23 cellular contexts compared by ENCODE assay signal in the genomic region with DNA sequence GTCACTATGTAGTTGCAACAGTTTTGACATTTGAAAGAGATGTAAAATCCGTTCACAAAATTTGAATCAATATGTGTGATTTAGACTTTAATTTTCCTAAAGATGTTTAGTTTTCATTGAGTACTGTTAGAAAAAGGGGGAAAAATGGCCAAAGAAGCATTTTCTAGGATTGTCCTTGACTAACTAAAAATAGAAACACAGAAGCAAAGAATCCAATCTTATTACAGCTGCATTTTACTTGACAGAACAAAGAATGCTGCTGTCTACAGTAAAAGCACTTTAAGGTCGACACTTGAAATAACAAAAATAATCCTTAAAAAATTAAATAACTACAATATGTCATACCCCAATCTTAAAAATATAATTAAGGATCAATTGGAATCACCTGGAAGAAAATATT. TPM values are rescaled to one million over a fixed set of nuclear protein-coding genes. Genes with fewer than 3 reads are reported as not detected.
A peak's percentile ranks its signal among the peaks of the same experiment; 100 is the strongest.
DNase-seq lines count a peak whose midpoint lies in the region; ATAC-seq and TF ChIP-seq lines count a peak whose summit lies in the region.
"Had no signal": no experiment of that assay in that cellular context is flagged by ENCODE, and none has a peak within 500 bp of the region (broad histone marks: within the 10 kb centered on the region; RNA-seq: fewer than 3 reads in every experiment).

No MANE protein-coding gene starts in this region.

- no peak for TF ChIP-seq POLR2A in heart left ventricle (IDR thresholded peaks at IDR 0.05)

- H3K4me3 ChIP-seq in cardiac muscle cell (no peak overlapping the region), heart left ventricle (no peak overlapping the region), hepatocyte (no peak overlapping the region), neuron (ENCODE audit: low read length) (no peak overlapping the region)
- H3K4me3 ChIP-seq: K562, MG63, SJSA1 had no signal

- peak overlapping the region; percentile 8 for H3K4me2 ChIP-seq in hepatocyte

- peak overlapping the region; percentile 5 for H3K27ac ChIP-seq in cardiac muscle cell
- H3K27ac ChIP-seq in heart left ventricle = no peak overlapping the region
- no peak overlapping the region for H3K27ac ChIP-seq in hepatocyte
- H3K27ac ChIP-seq: 22Rv1, SJSA1 had no signal

- H3K27me3 ChIP-seq in cardiac muscle cell (no peaks in the 10 kb centered on the region), heart left ventricle (no peaks in the 10 kb centered on the region), hepatocyte (no peaks in the 10 kb centered on the region), neuron (ENCODE audit: insufficient read depth, low read length) (no peaks in the 10 kb centered on the region)

- DNase-seq in cardiac muscle cell (ENCODE audit: low read depth in 1 of 2, low spot score in 1 of 2) (no peak), heart left ventricle (no peak), hepatocyte (ENCODE audit: low spot score) (no peak), ACHN (no peak), NCI-H2107 (lab: John Stamatoyannopoulos, UW) (no peak)
- DNase-seq: AML-193; C1 segment of cervical spinal cord; CD8-positive, alpha-beta T cell; DMS153; MG63; NCI-H1694 treated with DMSO at 0.1 percent for 48 hours; NCI-H2081 treated with DMSO at 0.1 percent for 48 hours; NCI-H446; NCI-H526 had no signal

- no peak overlapping the region for H2AFZ ChIP-seq in hepatocyte
- peak overlapping the region; percentile 62 for H2AFZ ChIP-seq in neuron (ENCODE audit: low read depth, low read length)

- H3K9me2 ChIP-seq in hepatocyte (replicated peaks; ENCODE audit: insufficient read depth) = no peaks in the 10 kb centered on the region

- H3K36me3 ChIP-seq in cardiac muscle cell (no peaks in the 10 kb centered on the region), heart left ventricle (no peaks in the 10 kb centered on the region), hepatocyte (replicated peaks; ENCODE audit: insufficient read depth, low read depth) (no peaks in the 10 kb centered on the region), neuron (ENCODE audit: insufficient read depth, low read length) (no peaks in the 10 kb centered on the region)
- H3K36me3 ChIP-seq: MG63, SJSA1 had no signal

- H3K9me3 ChIP-seq in cardiac muscle cell (ENCODE audit: low read depth) = no peaks in the 10 kb centered on the region
- H3K9me3 ChIP-seq in heart left ventricle = no peaks in the 10 kb centered on the region
- H3K9me3 ChIP-seq in hepatocyte (ENCODE audit: low read depth) = no peaks in the 10 kb centered on the region
- H3K9me3 ChIP-seq in neuron (ENCODE audit: low read length) = no peaks in the 10 kb centered on the region
- H3K9me3 ChIP-seq: MG63, SJSA1 had no signal

- H3K4me1 ChIP-seq in cardiac muscle cell (ENCODE audit: low read depth) = peaks cover 28% of the 10 kb centered on the region
- H3K4me1 ChIP-seq in heart left ventricle = peaks cover 0 to 14% (median 0%) of the 10 kb centered on the region in 12 donors
- H3K4me1 ChIP-seq in hepatocyte (ENCODE audit: insufficient read depth) = peaks cover 27% of the 10 kb centered on the region
- peaks cover 31% of the 10 kb centered on the region for H3K4me1 ChIP-seq in neuron (ENCODE audit: insufficient read depth, low read length)
- H3K4me1 ChIP-seq: SJSA1 had no signal

- no peaks in the 10 kb centered on the region for H3K79me2 ChIP-seq in hepatocyte

- no peak for ATAC-seq in heart left ventricle
- no peak for ATAC-seq in GM21528 (IDR thresholded peaks at IDR 0.05; ENCODE audit: low FRiP score, unreplicated experiment)
- ATAC-seq in HG03457 (IDR thresholded peaks at IDR 0.05; ENCODE audit: unreplicated experiment) = no peak
- ATAC-seq: CD8-positive, alpha-beta T cell; HepG2; K562; Right ventricle myocardium inferior had no signal

- intact Hi-C loops in heart left ventricle (cut with DNase I) = no loop called here

- WGBS in heart left ventricle, 4 donors = 61 to 70% (median 68%) methylated on average over 2 of the region's 2 CpGs
- 59% methylated on average over 2 of the region's 2 CpGs for WGBS in hepatocyte (ENCODE audit: low lambda C conversion rate, missing lambda C conversion rate)

- TF ChIP-seq CTCF in cardiac muscle cell (IDR thresholded peaks at IDR 0.05; ENCODE audit: low read depth, low read length) (no peak), heart left ventricle (IDR thresholded peaks at IDR 0.05) (no peak), hepatocyte (IDR thresholded peaks at IDR 0.05; ENCODE audit: poor library complexity) (no peak)

- in situ Hi-C loops in ACHN (cut with HindIII; ENCODE audit: low pct_ligation_motif_present, low pct_unique_long_range_greater_than_20kb, low sequenced_read_pairs) = no loop called here

- H4K20me1 ChIP-seq in hepatocyte (ENCODE audit: insufficient read depth, poor library complexity, severe bottlenecking) = no peaks in the 10 kb centered on the region

RNA-seq across cellular contexts. Expression of gene FRZB, which starts 48.9 kb away (rescaled TPM):
- total RNA-seq in cardiac muscle cell (9.6 and 12.3 TPM in 2 replicates), heart left ventricle (1 to 10 TPM in 6 of 9 donors, under 1 TPM in 3; 0.31 to 5.5 (median 1.9) TPM), hepatocyte (72.9 and 118 TPM in 2 replicates)
- polyA plus RNA-seq in cardiac muscle cell (23.9 and 26.6 TPM in 2 replicates), heart left ventricle (1 to 10 TPM; 1.1 to 1.8 TPM), hepatocyte (375 and 534 TPM in 2 replicates)
- total RNA-seq: CD8-positive, alpha-beta T cell; K562; OCI-LY7 had no signal
